1 cellular context compared by ENCODE assay signal in the genomic region with DNA sequence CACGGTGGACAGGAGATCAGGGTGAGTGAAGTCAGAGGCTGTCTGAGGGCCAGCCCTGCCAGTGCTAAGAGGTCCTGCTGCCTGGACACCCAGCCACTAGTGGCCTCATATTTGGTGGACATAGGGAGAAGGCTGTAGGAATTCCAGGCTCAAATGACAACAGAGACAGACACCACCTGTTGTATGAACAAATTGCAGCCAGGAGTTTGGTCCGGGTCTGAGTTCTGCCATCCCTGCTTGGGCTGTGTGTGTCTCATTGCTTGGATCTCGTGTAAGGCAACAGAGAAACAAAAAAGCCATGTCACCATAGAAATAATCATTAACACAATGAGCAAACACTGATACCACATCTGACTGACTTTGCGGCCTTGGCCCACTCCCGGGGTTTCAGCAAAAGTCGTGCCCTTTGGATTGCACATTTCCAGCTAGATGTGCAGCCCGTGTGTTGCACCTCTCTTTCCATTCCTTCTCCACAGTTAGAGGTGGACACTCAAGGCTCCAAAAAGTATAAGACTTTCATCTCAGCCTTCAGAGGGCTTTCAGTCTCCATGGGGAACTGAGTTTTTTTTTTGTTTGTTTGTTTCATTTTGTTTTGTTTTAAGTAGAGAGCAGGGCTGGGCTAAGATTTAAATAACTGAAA.
TF ChIP-seq lines count a peak whose summit lies in the region.
"Not testable (repeated sequence)": the region's sequence is repeated elsewhere in the genome, so short reads cannot be mapped to it uniquely, and the experiment has no call there.

No MANE protein-coding gene starts in this region.

TF ChIP-seq in HepG2, 621 proteins besides CTCF, POLR2A, EP300 and RAD21 (continued from another document and continues in another):
- TF ChIP-seq, protein P1, sequence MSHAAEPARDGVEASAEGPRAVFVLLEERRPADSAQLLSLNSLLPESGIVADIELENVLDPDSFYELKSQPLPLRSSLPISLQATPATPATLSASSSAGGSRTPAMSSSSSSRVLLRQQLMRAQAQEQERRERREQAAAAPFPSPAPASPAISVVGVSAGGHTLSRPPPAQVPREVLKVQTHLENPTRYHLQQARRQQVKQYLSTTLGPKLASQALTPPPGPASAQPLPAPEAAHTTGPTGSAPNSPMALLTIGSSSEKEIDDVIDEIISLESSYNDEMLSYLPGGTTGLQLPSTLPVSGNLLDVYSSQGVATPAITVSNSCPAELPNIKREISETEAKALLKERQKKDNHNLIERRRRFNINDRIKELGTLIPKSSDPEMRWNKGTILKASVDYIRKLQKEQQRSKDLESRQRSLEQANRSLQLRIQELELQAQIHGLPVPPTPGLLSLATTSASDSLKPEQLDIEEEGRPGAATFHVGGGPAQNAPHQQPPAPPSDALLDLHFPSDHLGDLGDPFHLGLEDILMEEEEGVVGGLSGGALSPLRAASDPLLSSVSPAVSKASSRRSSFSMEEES (CRISPR knock-in tag; IDR thresholded peaks at IDR 0.05) = peak; percentile 89
- TF ChIP-seq, protein P2, sequence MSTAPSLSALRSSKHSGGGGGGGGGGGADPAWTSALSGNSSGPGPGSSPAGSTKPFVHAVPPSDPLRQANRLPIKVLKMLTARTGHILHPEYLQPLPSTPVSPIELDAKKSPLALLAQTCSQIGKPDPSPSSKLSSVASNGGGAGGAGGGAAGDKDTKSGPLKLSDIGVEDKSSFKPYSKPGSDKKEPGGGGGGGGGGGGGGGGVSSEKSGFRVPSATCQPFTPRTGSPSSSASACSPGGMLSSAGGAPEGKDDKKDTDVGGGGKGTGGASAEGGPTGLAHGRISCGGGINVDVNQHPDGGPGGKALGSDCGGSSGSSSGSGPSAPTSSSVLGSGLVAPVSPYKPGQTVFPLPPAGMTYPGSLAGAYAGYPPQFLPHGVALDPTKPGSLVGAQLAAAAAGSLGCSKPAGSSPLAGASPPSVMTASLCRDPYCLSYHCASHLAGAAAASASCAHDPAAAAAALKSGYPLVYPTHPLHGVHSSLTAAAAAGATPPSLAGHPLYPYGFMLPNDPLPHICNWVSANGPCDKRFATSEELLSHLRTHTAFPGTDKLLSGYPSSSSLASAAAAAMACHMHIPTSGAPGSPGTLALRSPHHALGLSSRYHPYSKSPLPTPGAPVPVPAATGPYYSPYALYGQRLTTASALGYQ (CRISPR knock-in tag; IDR thresholded peaks at IDR 0.05) = peak; percentile 51; the same call in 1 of the 2 replicates
- TF ChIP-seq, protein P3, sequence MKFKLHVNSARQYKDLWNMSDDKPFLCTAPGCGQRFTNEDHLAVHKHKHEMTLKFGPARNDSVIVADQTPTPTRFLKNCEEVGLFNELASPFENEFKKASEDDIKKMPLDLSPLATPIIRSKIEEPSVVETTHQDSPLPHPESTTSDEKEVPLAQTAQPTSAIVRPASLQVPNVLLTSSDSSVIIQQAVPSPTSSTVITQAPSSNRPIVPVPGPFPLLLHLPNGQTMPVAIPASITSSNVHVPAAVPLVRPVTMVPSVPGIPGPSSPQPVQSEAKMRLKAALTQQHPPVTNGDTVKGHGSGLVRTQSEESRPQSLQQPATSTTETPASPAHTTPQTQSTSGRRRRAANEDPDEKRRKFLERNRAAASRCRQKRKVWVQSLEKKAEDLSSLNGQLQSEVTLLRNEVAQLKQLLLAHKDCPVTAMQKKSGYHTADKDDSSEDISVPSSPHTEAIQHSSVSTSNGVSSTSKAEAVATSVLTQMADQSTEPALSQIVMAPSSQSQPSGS (CRISPR knock-in tag; IDR thresholded peaks at IDR 0.05) = peak; percentile 84; the same call in 1 of the 2 replicates
- peak; percentile 23 for TF ChIP-seq ELF1 (CRISPR knock-in tag; IDR thresholded peaks at IDR 0.05)
- TF ChIP-seq LCORL (IDR thresholded peaks at IDR 0.05); CREM (CRISPR knock-in tag; IDR thresholded peaks at IDR 0.05); GABPA (IDR thresholded peaks at IDR 0.05; ENCODE audit: low read depth, low read length): not testable (repeated sequence)
- peak; percentile 67; the same call in 1 of the 2 replicates for TF ChIP-seq LCORL (CRISPR knock-in tag; IDR thresholded peaks at IDR 0.05)
- TF ChIP-seq AHR (CRISPR knock-in tag; IDR thresholded peaks at IDR 0.05) = peak; percentile 63; the same call in 1 of the 2 replicates
- TF ChIP-seq, protein P4, sequence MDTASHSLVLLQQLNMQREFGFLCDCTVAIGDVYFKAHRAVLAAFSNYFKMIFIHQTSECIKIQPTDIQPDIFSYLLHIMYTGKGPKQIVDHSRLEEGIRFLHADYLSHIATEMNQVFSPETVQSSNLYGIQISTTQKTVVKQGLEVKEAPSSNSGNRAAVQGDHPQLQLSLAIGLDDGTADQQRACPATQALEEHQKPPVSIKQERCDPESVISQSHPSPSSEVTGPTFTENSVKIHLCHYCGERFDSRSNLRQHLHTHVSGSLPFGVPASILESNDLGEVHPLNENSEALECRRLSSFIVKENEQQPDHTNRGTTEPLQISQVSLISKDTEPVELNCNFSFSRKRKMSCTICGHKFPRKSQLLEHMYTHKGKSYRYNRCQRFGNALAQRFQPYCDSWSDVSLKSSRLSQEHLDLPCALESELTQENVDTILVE (CRISPR knock-in tag; IDR thresholded peaks at IDR 0.05) = peak; percentile 47; the same call in 1 of the 2 replicates
- peak; percentile 27; the same call in 1 of the 2 replicates for TF ChIP-seq ZNF768 (CRISPR knock-in tag; IDR thresholded peaks at IDR 0.05)
- peak; percentile 83; the same call in 1 of the 2 replicates for TF ChIP-seq TARDBP (CRISPR knock-in tag; IDR thresholded peaks at IDR 0.05)
- TF ChIP-seq, protein P5, sequence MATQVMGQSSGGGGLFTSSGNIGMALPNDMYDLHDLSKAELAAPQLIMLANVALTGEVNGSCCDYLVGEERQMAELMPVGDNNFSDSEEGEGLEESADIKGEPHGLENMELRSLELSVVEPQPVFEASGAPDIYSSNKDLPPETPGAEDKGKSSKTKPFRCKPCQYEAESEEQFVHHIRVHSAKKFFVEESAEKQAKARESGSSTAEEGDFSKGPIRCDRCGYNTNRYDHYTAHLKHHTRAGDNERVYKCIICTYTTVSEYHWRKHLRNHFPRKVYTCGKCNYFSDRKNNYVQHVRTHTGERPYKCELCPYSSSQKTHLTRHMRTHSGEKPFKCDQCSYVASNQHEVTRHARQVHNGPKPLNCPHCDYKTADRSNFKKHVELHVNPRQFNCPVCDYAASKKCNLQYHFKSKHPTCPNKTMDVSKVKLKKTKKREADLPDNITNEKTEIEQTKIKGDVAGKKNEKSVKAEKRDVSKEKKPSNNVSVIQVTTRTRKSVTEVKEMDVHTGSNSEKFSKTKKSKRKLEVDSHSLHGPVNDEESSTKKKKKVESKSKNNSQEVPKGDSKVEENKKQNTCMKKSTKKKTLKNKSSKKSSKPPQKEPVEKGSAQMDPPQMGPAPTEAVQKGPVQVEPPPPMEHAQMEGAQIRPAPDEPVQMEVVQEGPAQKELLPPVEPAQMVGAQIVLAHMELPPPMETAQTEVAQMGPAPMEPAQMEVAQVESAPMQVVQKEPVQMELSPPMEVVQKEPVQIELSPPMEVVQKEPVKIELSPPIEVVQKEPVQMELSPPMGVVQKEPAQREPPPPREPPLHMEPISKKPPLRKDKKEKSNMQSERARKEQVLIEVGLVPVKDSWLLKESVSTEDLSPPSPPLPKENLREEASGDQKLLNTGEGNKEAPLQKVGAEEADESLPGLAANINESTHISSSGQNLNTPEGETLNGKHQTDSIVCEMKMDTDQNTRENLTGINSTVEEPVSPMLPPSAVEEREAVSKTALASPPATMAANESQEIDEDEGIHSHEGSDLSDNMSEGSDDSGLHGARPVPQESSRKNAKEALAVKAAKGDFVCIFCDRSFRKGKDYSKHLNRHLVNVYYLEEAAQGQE (IDR thresholded peaks at IDR 0.05; ENCODE audit: borderline replicate concordance in 1 of 2, low read depth in 1 of 2, low read length in 2 of 2) = 0 out of 4 replicates have a peak, but pooled peaks of 1 of the 2 experiments have one; percentile 38
- peak; percentile 40; the same call in 1 of the 2 replicates for TF ChIP-seq MXD4 (CRISPR knock-in tag; IDR thresholded peaks at IDR 0.05)
- TF ChIP-seq SAP130 (CRISPR knock-in tag; IDR thresholded peaks at IDR 0.05; ENCODE audit: low read depth) = peak; percentile 96
- peak; percentile 91 for TF ChIP-seq HNF4A (CRISPR knock-in tag; IDR thresholded peaks at IDR 0.05)
- peak; percentile 35; the same call in 1 of the 2 replicates for TF ChIP-seq ZNF605 (CRISPR knock-in tag; IDR thresholded peaks at IDR 0.05)
- peak; percentile 91 for TF ChIP-seq ISL2 (CRISPR knock-in tag; IDR thresholded peaks at IDR 0.05)
- TF ChIP-seq, protein P6, sequence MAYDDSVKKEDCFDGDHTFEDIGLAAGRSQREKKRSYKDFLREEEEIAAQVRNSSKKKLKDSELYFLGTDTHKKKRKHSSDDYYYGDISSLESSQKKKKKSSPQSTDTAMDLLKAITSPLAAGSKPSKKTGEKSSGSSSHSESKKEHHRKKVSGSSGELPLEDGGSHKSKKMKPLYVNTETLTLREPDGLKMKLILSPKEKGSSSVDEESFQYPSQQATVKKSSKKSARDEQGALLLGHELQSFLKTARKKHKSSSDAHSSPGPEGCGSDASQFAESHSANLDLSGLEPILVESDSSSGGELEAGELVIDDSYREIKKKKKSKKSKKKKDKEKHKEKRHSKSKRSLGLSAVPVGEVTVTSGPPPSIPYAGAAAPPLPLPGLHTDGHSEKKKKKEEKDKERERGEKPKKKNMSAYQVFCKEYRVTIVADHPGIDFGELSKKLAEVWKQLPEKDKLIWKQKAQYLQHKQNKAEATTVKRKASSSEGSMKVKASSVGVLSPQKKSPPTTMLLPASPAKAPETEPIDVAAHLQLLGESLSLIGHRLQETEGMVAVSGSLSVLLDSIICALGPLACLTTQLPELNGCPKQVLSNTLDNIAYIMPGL (CRISPR knock-in tag; IDR thresholded peaks at IDR 0.05; ENCODE audit: borderline replicate concordance in 1 of 2, low read depth in 1 of 2) = 0 out of 4 replicates have a peak, but pooled peaks of 1 of the 2 experiments have one; percentile 70
- TF ChIP-seq ZNF724P (CRISPR knock-in tag; IDR thresholded peaks at IDR 0.05; ENCODE audit: borderline replicate concordance) = 0 out of 2 replicates have a peak, but pooled peaks have one; percentile 29
- peak; percentile 62 for TF ChIP-seq ZNF12 (CRISPR knock-in tag; IDR thresholded peaks at IDR 0.05)
- TF ChIP-seq ZNF629 (CRISPR knock-in tag; conservative IDR thresholded peaks at IDR 0.05) = peak; percentile 40; the same call in 1 of the 2 replicates
- TF ChIP-seq, protein P7, sequence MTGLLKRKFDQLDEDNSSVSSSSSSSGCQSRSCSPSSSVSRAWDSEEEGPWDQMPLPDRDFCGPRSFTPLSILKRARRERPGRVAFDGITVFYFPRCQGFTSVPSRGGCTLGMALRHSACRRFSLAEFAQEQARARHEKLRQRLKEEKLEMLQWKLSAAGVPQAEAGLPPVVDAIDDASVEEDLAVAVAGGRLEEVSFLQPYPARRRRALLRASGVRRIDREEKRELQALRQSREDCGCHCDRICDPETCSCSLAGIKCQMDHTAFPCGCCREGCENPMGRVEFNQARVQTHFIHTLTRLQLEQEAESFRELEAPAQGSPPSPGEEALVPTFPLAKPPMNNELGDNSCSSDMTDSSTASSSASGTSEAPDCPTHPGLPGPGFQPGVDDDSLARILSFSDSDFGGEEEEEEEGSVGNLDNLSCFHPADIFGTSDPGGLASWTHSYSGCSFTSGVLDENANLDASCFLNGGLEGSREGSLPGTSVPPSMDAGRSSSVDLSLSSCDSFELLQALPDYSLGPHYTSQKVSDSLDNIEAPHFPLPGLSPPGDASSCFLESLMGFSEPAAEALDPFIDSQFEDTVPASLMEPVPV (CRISPR knock-in tag; IDR thresholded peaks at IDR 0.05) = peak; percentile 89
- peak; percentile 79 for TF ChIP-seq DMAP1 (CRISPR knock-in tag; IDR thresholded peaks at IDR 0.05)
- peak; percentile 89 for TF ChIP-seq CEBPG (CRISPR knock-in tag; IDR thresholded peaks at IDR 0.05)
- TF ChIP-seq NR2C2 (CRISPR knock-in tag; IDR thresholded peaks at IDR 0.05; ENCODE audit: borderline replicate concordance) = peak; percentile 67
- 0 out of 2 replicates have a peak, but pooled peaks have one; percentile 54 for TF ChIP-seq ZNF746 (CRISPR knock-in tag; IDR thresholded peaks at IDR 0.05)
- peak; percentile 40; the same call in 1 of the 2 replicates for TF ChIP-seq SSRP1 (CRISPR knock-in tag; IDR thresholded peaks at IDR 0.05)
- peak; percentile 62; the same call in 1 of the 2 replicates for TF ChIP-seq GATAD1 (CRISPR knock-in tag; IDR thresholded peaks at IDR 0.05)
- TF ChIP-seq, protein P8, sequence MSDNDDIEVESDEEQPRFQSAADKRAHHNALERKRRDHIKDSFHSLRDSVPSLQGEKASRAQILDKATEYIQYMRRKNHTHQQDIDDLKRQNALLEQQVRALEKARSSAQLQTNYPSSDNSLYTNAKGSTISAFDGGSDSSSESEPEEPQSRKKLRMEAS (IDR thresholded peaks at IDR 0.05) = peak; percentile 63
- TF ChIP-seq KLF11 (CRISPR knock-in tag; IDR thresholded peaks at IDR 0.05) = peak; percentile 79
- TF ChIP-seq CREM (IDR thresholded peaks at IDR 0.05) = peak; percentile 78
- 0 out of 2 replicates have a peak, but pooled peaks have one; percentile 21 for TF ChIP-seq RELA (CRISPR knock-in tag; IDR thresholded peaks at IDR 0.05)
- peak; percentile 63 for TF ChIP-seq NCOR1 (IDR thresholded peaks at IDR 0.05; ENCODE audit: borderline replicate concordance, low read length)
- TF ChIP-seq ZNF782 (CRISPR knock-in tag; IDR thresholded peaks at IDR 0.05; ENCODE audit: borderline replicate concordance) = 0 out of 2 replicates have a peak, but pooled peaks have one; percentile 24
- peak; percentile 78; the same call in 1 of the 2 replicates for TF ChIP-seq ZNF878 (CRISPR knock-in tag; IDR thresholded peaks at IDR 0.05)
- TF ChIP-seq SALL1 (CRISPR knock-in tag; IDR thresholded peaks at IDR 0.05) = peak; percentile 86
- 0 out of 2 replicates have a peak, but pooled peaks have one; percentile 46 for TF ChIP-seq ELF4 (CRISPR knock-in tag; IDR thresholded peaks at IDR 0.05; ENCODE audit: borderline replicate concordance)
- TF ChIP-seq, protein P9, sequence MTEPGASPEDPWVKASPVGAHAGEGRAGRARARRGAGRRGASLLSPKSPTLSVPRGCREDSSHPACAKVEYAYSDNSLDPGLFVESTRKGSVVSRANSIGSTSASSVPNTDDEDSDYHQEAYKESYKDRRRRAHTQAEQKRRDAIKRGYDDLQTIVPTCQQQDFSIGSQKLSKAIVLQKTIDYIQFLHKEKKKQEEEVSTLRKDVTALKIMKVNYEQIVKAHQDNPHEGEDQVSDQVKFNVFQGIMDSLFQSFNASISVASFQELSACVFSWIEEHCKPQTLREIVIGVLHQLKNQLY (CRISPR knock-in tag; IDR thresholded peaks at IDR 0.05) = peak; percentile 81
- peak; percentile 28; the same call in 1 of the 2 replicates for TF ChIP-seq EHMT2 (IDR thresholded peaks at IDR 0.05; ENCODE audit: borderline replicate concordance, low read depth, low read length)
- peak; percentile 37; the same call in 1 of the 3 replicates for TF ChIP-seq MXI1 (IDR thresholded peaks at IDR 0.05; ENCODE audit: borderline replicate concordance, low read depth, low read length)
- TF ChIP-seq ZFP90 (CRISPR knock-in tag; IDR thresholded peaks at IDR 0.05; ENCODE audit: borderline replicate concordance) = 0 out of 2 replicates have a peak, but pooled peaks have one; percentile 32
- TF ChIP-seq ELF3 (CRISPR knock-in tag; IDR thresholded peaks at IDR 0.05) = peak; percentile 75
- TF ChIP-seq ZSCAN25 (CRISPR knock-in tag; IDR thresholded peaks at IDR 0.05) = peak; percentile 44; the same call in 1 of the 2 replicates
- peak; percentile 47; the same call in 1 of the 2 replicates for TF ChIP-seq SNAI1 (CRISPR knock-in tag; IDR thresholded peaks at IDR 0.05; ENCODE audit: borderline replicate concordance)
- TF ChIP-seq NR2F2 (IDR thresholded peaks at IDR 0.05; ENCODE audit: borderline replicate concordance, low read depth) = peak; percentile 82
- peak; percentile 79 for TF ChIP-seq NFE2 (CRISPR knock-in tag; IDR thresholded peaks at IDR 0.05)
- peak; percentile 81 for TF ChIP-seq SKI (IDR thresholded peaks at IDR 0.05; ENCODE audit: partially characterized antibody)
- peak; percentile 82 for TF ChIP-seq TCF7 (IDR thresholded peaks at IDR 0.05; ENCODE audit: low read depth)
- TF ChIP-seq GABPA (CRISPR knock-in tag; IDR thresholded peaks at IDR 0.05; ENCODE audit: low read depth) = 0 out of 2 replicates have a peak, but pooled peaks have one; percentile 26
- TF ChIP-seq KDM6A (CRISPR knock-in tag; IDR thresholded peaks at IDR 0.05; ENCODE audit: low read depth) = peak; percentile 93
